In the genomic region with DNA sequence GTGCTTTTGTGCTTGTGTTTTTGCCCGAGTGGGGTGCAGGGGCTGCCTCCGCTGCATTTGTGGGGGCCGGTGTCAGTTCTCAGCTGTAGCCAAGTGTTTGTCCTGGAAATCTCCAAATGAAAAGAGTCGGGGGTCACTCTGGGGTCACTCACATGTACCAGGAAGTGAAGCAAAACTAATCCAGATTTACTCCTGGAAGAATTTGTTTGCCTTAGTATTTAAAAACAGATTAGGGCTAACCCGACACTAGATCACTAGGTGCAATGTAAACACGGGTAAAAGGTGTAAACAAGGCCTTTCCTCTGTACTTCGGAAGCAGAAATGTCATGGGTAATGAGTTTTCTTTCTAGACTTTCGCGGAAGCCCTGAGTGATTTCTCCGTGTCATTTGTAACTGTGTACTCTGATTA, we compare ENCODE assay signal across 1 cellular context.
TF ChIP-seq lines count a peak whose summit lies in the region.

No MANE protein-coding gene starts in this region.

TF ChIP-seq in HepG2, 621 proteins besides CTCF, POLR2A, EP300 and RAD21 (continued from another document and continues in another):
- no peak for TF ChIP-seq BCLAF1 (IDR thresholded peaks at IDR 0.05)
- no peak for TF ChIP-seq ZNF138 (CRISPR knock-in tag; IDR thresholded peaks at IDR 0.05; ENCODE audit: low read depth)
- TF ChIP-seq MYC (CRISPR knock-in tag; IDR thresholded peaks at IDR 0.05; ENCODE audit: borderline replicate concordance) = no peak
- peak; percentile 92; the same call in 1 of the 2 replicates for TF ChIP-seq MIER3 (CRISPR knock-in tag; IDR thresholded peaks at IDR 0.05; ENCODE audit: borderline replicate concordance)
- TF ChIP-seq ETV5 (CRISPR knock-in tag; IDR thresholded peaks at IDR 0.05; ENCODE audit: borderline replicate concordance) = peak; percentile 97
- no peak for TF ChIP-seq SUZ12 (IDR thresholded peaks at IDR 0.05; ENCODE audit: low read depth, low read length)
- no peak for TF ChIP-seq RBM22 (optimal IDR thresholded peaks at IDR 0.05; ENCODE audit: low read length)
- TF ChIP-seq USF2 (IDR thresholded peaks at IDR 0.05; ENCODE audit: low read depth, low read length) = no peak
- TF ChIP-seq USF2 (CRISPR knock-in tag; IDR thresholded peaks at IDR 0.05; ENCODE audit: borderline replicate concordance) = no peak
- peak; percentile 97 for TF ChIP-seq TARDBP (CRISPR knock-in tag; IDR thresholded peaks at IDR 0.05)
- TF ChIP-seq BORCS8-MEF2B (CRISPR knock-in tag; IDR thresholded peaks at IDR 0.05) = no peak
- no peak for TF ChIP-seq MYNN (CRISPR knock-in tag; IDR thresholded peaks at IDR 0.05; ENCODE audit: low read depth)
- no peak for TF ChIP-seq HNRNPL (IDR thresholded peaks at IDR 0.05; ENCODE audit: low read depth, low read length)
- TF ChIP-seq, protein P1, sequence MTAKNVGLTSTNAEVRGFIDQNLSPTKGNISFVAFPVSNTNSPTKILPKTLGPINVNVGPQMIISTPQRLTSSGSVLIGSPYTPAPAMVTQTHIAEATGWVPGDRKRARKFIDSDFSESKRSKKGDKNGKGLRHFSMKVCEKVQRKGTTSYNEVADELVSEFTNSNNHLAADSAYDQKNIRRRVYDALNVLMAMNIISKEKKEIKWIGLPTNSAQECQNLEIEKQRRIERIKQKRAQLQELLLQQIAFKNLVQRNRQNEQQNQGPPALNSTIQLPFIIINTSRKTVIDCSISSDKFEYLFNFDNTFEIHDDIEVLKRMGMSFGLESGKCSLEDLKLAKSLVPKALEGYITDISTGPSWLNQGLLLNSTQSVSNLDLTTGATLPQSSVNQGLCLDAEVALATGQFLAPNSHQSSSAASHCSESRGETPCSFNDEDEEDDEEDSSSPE (CRISPR knock-in tag; IDR thresholded peaks at IDR 0.05) = 0 out of 2 replicates have a peak, but pooled peaks have one; percentile 21
- TF ChIP-seq ATF2 (CRISPR knock-in tag; IDR thresholded peaks at IDR 0.05) = peak; percentile 64; the same call in 1 of the 2 replicates
- TF ChIP-seq IKZF4 (CRISPR knock-in tag; IDR thresholded peaks at IDR 0.05; ENCODE audit: borderline replicate concordance, low read depth, not compliant biosample characterization) = no peak
- TF ChIP-seq, protein P2, sequence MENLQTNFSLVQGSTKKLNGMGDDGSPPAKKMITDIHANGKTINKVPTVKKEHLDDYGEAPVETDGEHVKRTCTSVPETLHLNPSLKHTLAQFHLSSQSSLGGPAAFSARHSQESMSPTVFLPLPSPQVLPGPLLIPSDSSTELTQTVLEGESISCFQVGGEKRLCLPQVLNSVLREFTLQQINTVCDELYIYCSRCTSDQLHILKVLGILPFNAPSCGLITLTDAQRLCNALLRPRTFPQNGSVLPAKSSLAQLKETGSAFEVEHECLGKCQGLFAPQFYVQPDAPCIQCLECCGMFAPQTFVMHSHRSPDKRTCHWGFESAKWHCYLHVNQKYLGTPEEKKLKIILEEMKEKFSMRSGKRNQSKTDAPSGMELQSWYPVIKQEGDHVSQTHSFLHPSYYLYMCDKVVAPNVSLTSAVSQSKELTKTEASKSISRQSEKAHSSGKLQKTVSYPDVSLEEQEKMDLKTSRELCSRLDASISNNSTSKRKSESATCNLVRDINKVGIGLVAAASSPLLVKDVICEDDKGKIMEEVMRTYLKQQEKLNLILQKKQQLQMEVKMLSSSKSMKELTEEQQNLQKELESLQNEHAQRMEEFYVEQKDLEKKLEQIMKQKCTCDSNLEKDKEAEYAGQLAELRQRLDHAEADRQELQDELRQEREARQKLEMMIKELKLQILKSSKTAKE (CRISPR knock-in tag; IDR thresholded peaks at IDR 0.05; ENCODE audit: borderline replicate concordance) = peak; percentile 97
- peak; percentile 55; the same call in 1 of the 2 replicates for TF ChIP-seq ZNF724P (CRISPR knock-in tag; IDR thresholded peaks at IDR 0.05; ENCODE audit: borderline replicate concordance)
- no peak for TF ChIP-seq ZNF33B (CRISPR knock-in tag; IDR thresholded peaks at IDR 0.05)
- TF ChIP-seq SKI (IDR thresholded peaks at IDR 0.05; ENCODE audit: partially characterized antibody) = peak; percentile 93
- TF ChIP-seq MLXIP (CRISPR knock-in tag; IDR thresholded peaks at IDR 0.05; ENCODE audit: borderline replicate concordance) = no peak
- no peak for TF ChIP-seq PHB2 (IDR thresholded peaks at IDR 0.05; ENCODE audit: partially characterized antibody)
- no peak for TF ChIP-seq ZNF543 (CRISPR knock-in tag; IDR thresholded peaks at IDR 0.05)
- TF ChIP-seq ZNF781 (CRISPR knock-in tag; IDR thresholded peaks at IDR 0.05; ENCODE audit: borderline replicate concordance, not compliant biosample characterization) = no peak
- TF ChIP-seq ZNF12 (CRISPR knock-in tag; IDR thresholded peaks at IDR 0.05) = peak; percentile 28; the same call in 1 of the 2 replicates
- no peak for TF ChIP-seq ZBTB42 (CRISPR knock-in tag; IDR thresholded peaks at IDR 0.05)
- TF ChIP-seq TBX2 (CRISPR knock-in tag; IDR thresholded peaks at IDR 0.05; ENCODE audit: borderline replicate concordance) = peak; percentile 100
- TF ChIP-seq MXI1 (IDR thresholded peaks at IDR 0.05; ENCODE audit: borderline replicate concordance, low read depth, low read length) = no peak; the same call in 2 of the 3 replicates
- peak; percentile 77; the same call in 1 of the 2 replicates for TF ChIP-seq HNF1A (IDR thresholded peaks at IDR 0.05; ENCODE audit: low read depth)
- TF ChIP-seq HNF1A (CRISPR knock-in tag; IDR thresholded peaks at IDR 0.05; ENCODE audit: borderline replicate concordance) = peak; percentile 67; the same call in 1 of the 2 replicates
- TF ChIP-seq SNAI1 (CRISPR knock-in tag; IDR thresholded peaks at IDR 0.05; ENCODE audit: borderline replicate concordance) = no peak
- TF ChIP-seq SMAD9 (CRISPR knock-in tag; IDR thresholded peaks at IDR 0.05) = peak; percentile 39; the same call in 1 of the 2 replicates
- TF ChIP-seq ZMYM4 (CRISPR knock-in tag; IDR thresholded peaks at IDR 0.05) = peak; percentile 80
